Comparison of ENCODE assay signal across 21 cellular contexts in the genomic region with DNA sequence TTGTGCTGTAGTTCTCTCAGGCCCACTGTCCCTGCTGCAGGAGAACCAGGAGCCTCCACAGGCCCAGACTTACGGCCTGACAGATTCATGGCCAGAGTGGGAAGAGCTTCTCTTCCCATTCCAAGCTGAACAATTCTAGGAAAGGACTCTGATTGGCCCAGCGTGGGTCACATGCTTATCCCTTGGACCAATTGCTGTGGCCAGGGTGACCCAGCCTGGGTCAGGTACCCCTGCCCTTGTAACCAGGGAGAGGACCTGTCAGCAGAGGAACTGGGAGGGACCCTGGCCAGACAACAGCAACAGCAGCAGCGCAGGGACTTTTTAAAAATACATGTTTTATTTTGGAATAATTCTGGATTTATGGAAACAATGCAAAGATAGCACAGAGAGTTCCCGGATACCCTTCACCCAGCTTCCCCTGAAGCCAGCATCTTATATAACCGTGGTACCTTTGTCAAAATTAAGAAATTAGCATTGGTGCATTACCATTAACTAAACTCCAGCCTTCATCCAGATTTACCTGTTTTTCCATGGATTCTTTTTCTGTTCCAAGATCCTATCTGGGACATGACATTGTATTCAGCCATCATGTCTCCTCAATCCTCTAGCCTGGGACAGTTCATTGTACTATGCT. TPM values are rescaled to one million over a fixed set of nuclear protein-coding genes. Genes with fewer than 3 reads are reported as not detected.
"Had no signal": no experiment of that assay in that cellular context is flagged by ENCODE, and none has a peak within 500 bp of the region (broad histone marks: within the 10 kb centered on the region; RNA-seq: fewer than 3 reads in every experiment).

No MANE protein-coding gene starts in this region.

- H3K36me3 ChIP-seq: heart left ventricle, sigmoid colon, tibial nerve, upper lobe of right lung, vagina had no signal

- ATAC-seq: heart left ventricle; left lobe of liver; natural killer cell; stimulated activated naive B cell treated with anti-CD40 and anti-IgM and Interleukin-4, amounts not matched to agents 10 μg/mL and 1 μg/mL and 100 μg/mL, for 72 hours; stimulated activated naive CD8-positive, alpha-beta T cell treated with anti-CD3 and anti-CD28 coated beads, Interleukin-15, amount 100 ng/mL, for 72 hours; upper lobe of right lung had no signal

- H3K4me3 ChIP-seq: coronary artery, heart left ventricle, sigmoid colon, skin epidermis, testis, tibial nerve, upper lobe of right lung, vagina had no signal

- H3K9me3 ChIP-seq: sigmoid colon, testis, upper lobe of right lung, vagina had no signal

- H3K27me3 ChIP-seq: testis, vagina had no signal

- H3K27ac Mint-ChIP-seq: natural killer cell; stimulated activated naive B cell treated with anti-CD40 and anti-IgM and Interleukin-4, amounts not matched to agents 10 μg/mL and 1 μg/mL and 100 μg/mL, for 72 hours; stimulated activated naive CD8-positive, alpha-beta T cell treated with anti-CD3 and anti-CD28 coated beads, Interleukin-15, amount 100 ng/mL, for 72 hours had no signal

- H3K27ac ChIP-seq: coronary artery, heart left ventricle, sigmoid colon, skin epidermis, testis, tibial nerve, upper lobe of right lung, vagina had no signal

- DNase-seq: effector CD8-positive, alpha-beta T cell; heart left ventricle; hippocampal formation; mammary epithelial cell; natural killer cell; sigmoid colon; stimulated activated CD4-positive, alpha-beta T cell treated with anti-CD3 and anti-CD28 coated beads, Interleukin-2, amount 100 ng/mL, for 24 hours; stimulated activated CD4-positive, alpha-beta T cell treated with anti-CD3 and anti-CD28 coated beads, Interleukin-4, amount 100 ng/mL, for 4 hours; stimulated activated naive B cell treated with anti-CD40 and anti-IgM and Interleukin-4, amounts not matched to agents 10 μg/mL and 1 μg/mL and 100 μg/mL, for 72 hours; stimulated activated naive CD8-positive, alpha-beta T cell treated with anti-CD3 and anti-CD28 coated beads, Interleukin-15, amount 100 ng/mL, for 72 hours; testis; upper lobe of right lung had no signal

- H3K4me1 ChIP-seq: sigmoid colon, testis, upper lobe of right lung, vagina had no signal

- H3K4me3 Mint-ChIP-seq: natural killer cell; neural crest cell; stimulated activated naive B cell treated with anti-CD40 and anti-IgM and Interleukin-4, amounts not matched to agents 10 μg/mL and 1 μg/mL and 100 μg/mL, for 72 hours; stimulated activated naive CD8-positive, alpha-beta T cell treated with anti-CD3 and anti-CD28 coated beads, Interleukin-15, amount 100 ng/mL, for 72 hours had no signal

- H3K4me1 Mint-ChIP-seq: natural killer cell had no signal

- H3K36me3 Mint-ChIP-seq: natural killer cell had no signal

- FAIRE-seq: frontal cortex, islet of Langerhans had no signal

- H3K9me3 Mint-ChIP-seq: natural killer cell had no signal

RNA-seq across cellular contexts. Expression of a gene that starts 8.8 kb away (rescaled TPM):
- total RNA-seq: subcutaneous adipose tissue, vagina had no signal
